ENCODE assay signal across 9 cellular contexts in the genomic region with DNA sequence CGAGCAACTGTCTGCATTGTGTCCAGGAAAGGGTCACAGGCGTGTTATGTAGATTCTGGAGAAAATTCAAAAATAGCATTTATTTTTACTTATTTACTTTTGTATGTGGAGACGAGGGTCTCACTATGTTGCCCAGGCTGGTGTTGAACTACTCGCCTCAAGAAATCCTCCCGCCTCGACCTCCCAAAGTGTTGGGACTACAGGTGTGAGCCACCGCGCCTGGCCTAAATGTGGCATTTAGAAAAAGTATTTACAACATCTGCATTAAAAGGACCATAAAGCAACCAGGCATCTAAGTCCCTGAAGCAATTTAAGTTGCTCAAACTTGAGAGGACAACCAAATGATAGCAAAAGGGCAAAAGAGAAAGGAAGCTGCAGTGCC. TPM values are rescaled to one million over a fixed set of nuclear protein-coding genes. Genes with fewer than 3 reads are reported as not detected.
DNase-seq lines count a peak whose midpoint lies in the region; ATAC-seq, FAIRE-seq and TF ChIP-seq lines count a peak whose summit lies in the region.
"Had no signal": no experiment of that assay in that cellular context is flagged by ENCODE, and none has a peak within 500 bp of the region (broad histone marks: within the 10 kb centered on the region; RNA-seq: fewer than 3 reads in every experiment).

No MANE protein-coding gene starts in this region.

- intact Hi-C loops in right lobe of liver (cut with DNase I) (loop anchor here (5.0 to 10.0 kb wide), 2 partner anchors 133 to 280 kb away; a partner anchor contains a TSS), tibial artery (cut with DNase I; ENCODE audit: low total_unique reads) (loop anchor here (5.0 to 10.0 kb wide), 2 partner anchors 130 to 283 kb away; a partner anchor contains a TSS)

- H3K4me3 Mint-ChIP-seq in activated CD8-positive, alpha-beta memory T cell treated with anti-CD3 and anti-CD28 coated beads, Interleukin-2, amount 10 ng/mL, durations not matched to agents 7 days and 5 days, result peak overlapping the region; percentile 95
- H3K4me3 Mint-ChIP-seq in astrocyte (ENCODE audit: unreplicated experiment), result peak overlapping the region; percentile 99

- peaks cover 47% of the 10 kb centered on the region for H3K4me1 Mint-ChIP-seq in activated CD8-positive, alpha-beta memory T cell treated with anti-CD3 and anti-CD28 coated beads, Interleukin-2, amount 10 ng/mL, durations not matched to agents 7 days and 5 days
- H3K4me1 Mint-ChIP-seq in astrocyte (ENCODE audit: low read depth, unreplicated experiment), result peaks cover 24% of the 10 kb centered on the region

- H3K27ac ChIP-seq in astrocyte (ENCODE audit: low read depth, low read length) (peak overlapping the region; percentile 98), right lobe of liver (peak overlapping the region; percentile 85 to 96 (median 92)), tibial artery (peak overlapping the region; percentile 91 to 97)

- H3K79me2 ChIP-seq in astrocyte (ENCODE audit: insufficient read depth, low read length), result peaks cover 48% of the 10 kb centered on the region

- H3K9ac ChIP-seq in astrocyte (ENCODE audit: low read length), result peak overlapping the region; percentile 99

- FAIRE-seq in astrocyte (lab: Jason Lieb, UNC), result no peak
- FAIRE-seq: islet of Langerhans had no signal

- H3K4me1 ChIP-seq in astrocyte (ENCODE audit: insufficient read depth, low read length) (peaks cover 26% of the 10 kb centered on the region), right lobe of liver (peaks cover 0 to 22% (median 9%) of the 10 kb centered on the region in 4 donors), tibial artery (peaks cover 4 to 25% (median 19%) of the 10 kb centered on the region in 4 donors)

- H3K9me3 ChIP-seq in astrocyte (ENCODE audit: insufficient read depth, low read depth, low read length), result no peaks in the 10 kb centered on the region
- no peaks in the 10 kb centered on the region for H3K9me3 ChIP-seq in right lobe of liver
- H3K9me3 ChIP-seq in tibial artery, result no peaks in the 10 kb centered on the region

- H3K36me3 Mint-ChIP-seq in activated CD8-positive, alpha-beta memory T cell treated with anti-CD3 and anti-CD28 coated beads, Interleukin-2, amount 10 ng/mL, durations not matched to agents 7 days and 5 days, result peaks cover 62% of the 10 kb centered on the region
- peaks cover 29% of the 10 kb centered on the region for H3K36me3 Mint-ChIP-seq in astrocyte (ENCODE audit: low read depth, unreplicated experiment)

- no peaks in the 10 kb centered on the region for H3K9me3 Mint-ChIP-seq in activated CD8-positive, alpha-beta memory T cell treated with anti-CD3 and anti-CD28 coated beads, Interleukin-2, amount 10 ng/mL, durations not matched to agents 7 days and 5 days (ENCODE audit: low read depth)
- H3K9me3 Mint-ChIP-seq in astrocyte (ENCODE audit: unreplicated experiment), result no peaks in the 10 kb centered on the region

- peak overlapping the region; percentile 93 for H3K27ac Mint-ChIP-seq in activated CD8-positive, alpha-beta memory T cell treated with anti-CD3 and anti-CD28 coated beads, Interleukin-2, amount 10 ng/mL, durations not matched to agents 7 days and 5 days
- H3K27ac Mint-ChIP-seq in astrocyte (ENCODE audit: unreplicated experiment), result peak overlapping the region; percentile 97

- peaks cover 27% of the 10 kb centered on the region for H3K36me3 ChIP-seq in astrocyte (ENCODE audit: insufficient read depth, low read length)
- H3K36me3 ChIP-seq in right lobe of liver, result peaks cover 0 to 36% (median 14%) of the 10 kb centered on the region in 4 donors
- H3K36me3 ChIP-seq in tibial artery, result peaks cover 27 to 42% (median 41%) of the 10 kb centered on the region in 3 donors

- H3K4me3 ChIP-seq in astrocyte (ENCODE audit: insufficient read depth, low read depth, low read length), result peak overlapping the region; percentile 97
- peak overlapping the region; percentile 93 to 96 (median 93) for H3K4me3 ChIP-seq in right lobe of liver
- H3K4me3 ChIP-seq in tibial artery, result peak overlapping the region; percentile 86 to 91

- WGBS in right lobe of liver (ENCODE audit: insufficient coverage, low coverage, low lambda C conversion rate, missing lambda C conversion rate), result 19% methylated on average over 8 of the region's 8 CpGs

- peak overlapping the region; percentile 92 for H3K4me2 ChIP-seq in astrocyte (ENCODE audit: low read length)

- TF ChIP-seq CTCF in astrocyte (IDR thresholded peaks at IDR 0.05; ENCODE audit: insufficient read depth, low read depth, low read length) (no peak), right lobe of liver (IDR thresholded peaks at IDR 0.05) (no peak), tibial artery (IDR thresholded peaks at IDR 0.05) (no peak)

- no peaks in the 10 kb centered on the region for H3K27me3 ChIP-seq in astrocyte (ENCODE audit: insufficient read depth, low read length)
- no peaks in the 10 kb centered on the region for H3K27me3 ChIP-seq in right lobe of liver
- no peaks in the 10 kb centered on the region for H3K27me3 ChIP-seq in tibial artery

- peak overlapping the region; percentile 71 for H2AFZ ChIP-seq in astrocyte (ENCODE audit: low read depth, low read length)

- H3K27me3 Mint-ChIP-seq in activated CD8-positive, alpha-beta memory T cell treated with anti-CD3 and anti-CD28 coated beads, Interleukin-2, amount 10 ng/mL, durations not matched to agents 7 days and 5 days, result no peaks in the 10 kb centered on the region
- H3K27me3 Mint-ChIP-seq in astrocyte (ENCODE audit: low read depth, unreplicated experiment), result no peaks in the 10 kb centered on the region

- CTCF ChIA-PET in activated CD8-positive, alpha-beta memory T cell treated with anti-CD3 and anti-CD28 coated beads, Interleukin-2, amount 10 ng/mL, durations not matched to agents 7 days and 5 days (lab: Charles Lee), result interaction anchor here (0.8 to 2.1 kb wide), 6 partner anchors 8 to 695 kb away, joined by 3 to 8 read pairs (median 3); a partner anchor contains a TSS

- DNase-seq in activated CD8-positive, alpha-beta memory T cell treated with anti-CD3 and anti-CD28 coated beads, Interleukin-2, amount 10 ng/mL, durations not matched to agents 7 days and 5 days, result no peak
- no peak for DNase-seq in activated CD8-positive, alpha-beta memory T cell treated with anti-CD3 and anti-CD28 coated beads, Interleukin-2, amount 50 U/mL, for 48 hours
- DNase-seq in astrocyte (ENCODE audit: low read depth) (no peak), right lobe of liver (no peak), tibial artery (no peak), LoVo (ENCODE audit: low spot score) (no peak)
- no peak for DNase-seq in stimulated activated naive CD4-positive, alpha-beta T cell treated with Interleukin-2 at 50 U/mL for 16 hours (lab: John Stamatoyannopoulos, UW)

- no peak for ATAC-seq in activated CD8-positive, alpha-beta memory T cell treated with anti-CD3 and anti-CD28 coated beads, Interleukin-2, amount 10 ng/mL, durations not matched to agents 7 days and 5 days
- ATAC-seq in right lobe of liver, result no peak
- ATAC-seq in GM21515 (IDR thresholded peaks at IDR 0.05; ENCODE audit: unreplicated experiment), result no peak

- peaks cover 36% of the 10 kb centered on the region for H4K20me1 ChIP-seq in astrocyte (ENCODE audit: insufficient read depth, low read length)

- no peak for TF ChIP-seq POLR2A in right lobe of liver (IDR thresholded peaks at IDR 0.05)

RNA-seq across cellular contexts. Expression of a gene that starts 0.6 kb away (rescaled TPM):
- 10 to 100 TPM; 32.1 to 42.4 TPM for total RNA-seq in activated CD8-positive, alpha-beta memory T cell treated with anti-CD3 and anti-CD28 coated beads, Interleukin-2, amount 10 ng/mL, durations not matched to agents 7 days and 5 days
- total RNA-seq in astrocyte (7.3 and 8.8 TPM in 2 replicates), right lobe of liver (10 to 100 TPM in 2 of 6 experiments, 1 to 10 TPM in 4; 4.0 to 16.4 (median 6.9) TPM)

RNA-seq across cellular contexts. Expression of a gene that starts 0.8 kb away (rescaled TPM):
- total RNA-seq in activated CD8-positive, alpha-beta memory T cell treated with anti-CD3 and anti-CD28 coated beads, Interleukin-2, amount 10 ng/mL, durations not matched to agents 7 days and 5 days, result 100 to 1,000 TPM; 715 to 800 TPM
- total RNA-seq in astrocyte (573 and 682 TPM in 2 replicates), right lobe of liver (100 to 1,000 TPM; 187 to 394 (median 327) TPM)
